Comparison of ENCODE assay signal across 8 cellular contexts in the genomic region with DNA sequence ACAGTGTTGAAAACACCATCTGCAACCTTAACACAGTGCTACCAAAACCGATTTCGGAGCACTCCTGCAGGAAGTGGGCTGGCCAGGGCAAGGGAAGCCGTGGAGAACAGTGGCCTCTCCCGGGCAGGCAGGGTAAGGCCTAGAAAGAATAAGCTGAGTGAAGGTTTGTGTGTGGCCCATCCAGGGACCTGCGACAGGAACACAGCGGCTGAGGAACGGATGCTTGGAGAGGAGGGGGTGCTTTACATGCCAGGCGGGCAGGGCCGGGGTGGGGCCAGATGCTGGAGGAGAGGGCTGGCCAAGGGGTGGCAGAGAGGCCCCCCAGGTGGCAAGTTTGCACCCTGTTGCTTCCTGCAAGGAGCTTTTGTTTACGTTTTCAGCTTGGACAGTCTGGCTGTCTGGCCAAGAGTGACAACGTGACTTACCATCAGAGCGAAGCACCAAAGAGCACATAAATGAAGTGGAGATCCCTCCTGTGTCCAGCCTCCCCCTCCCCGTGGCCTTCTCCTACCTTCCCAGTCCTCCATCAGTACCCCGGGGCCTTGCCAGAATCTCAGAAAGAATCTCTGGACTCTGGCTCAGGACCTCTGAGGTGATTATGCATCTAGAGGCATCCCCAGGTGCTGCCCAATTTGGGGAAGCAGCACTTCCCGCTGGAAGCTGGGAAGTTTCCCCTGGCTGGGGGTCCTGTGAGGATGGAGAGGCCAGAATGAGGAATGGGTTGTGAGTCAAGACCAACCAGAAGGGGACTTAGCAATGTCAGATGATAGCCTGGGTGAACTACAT.
DNase-seq lines count a peak whose midpoint lies in the region; ATAC-seq and TF ChIP-seq lines count a peak whose summit lies in the region.

No MANE protein-coding gene starts in this region.

- H3K36me3 ChIP-seq in KMS-11 (ENCODE audit: insufficient read depth) (no peaks in the 10 kb centered on the region), osteoblast (ENCODE audit: insufficient read depth, low read length) (no peaks in the 10 kb centered on the region)

- H3K4me3 ChIP-seq in KMS-11 (IDR thresholded peaks at IDR 0.05; ENCODE audit: insufficient read depth, low read depth, low read length) (no peak overlapping the region), osteoblast (ENCODE audit: insufficient read depth, low read length) (peak overlapping the region; percentile 74)

- peak overlapping the region; percentile 48; the same call in 1 of the 2 replicates for H2AFZ ChIP-seq in KMS-11 (ENCODE audit: low read depth)
- no peak overlapping the region for H2AFZ ChIP-seq in osteoblast (ENCODE audit: low read length)

- H3K27ac ChIP-seq in KMS-11 (peak overlapping the region; percentile 84), osteoblast (ENCODE audit: low read depth, low read length) (peak overlapping the region; percentile 75)

- no peaks in the 10 kb centered on the region for H3K9me3 ChIP-seq in osteoblast (ENCODE audit: low read depth, low read length)

- no peaks in the 10 kb centered on the region for H3K27me3 Mint-ChIP-seq in type B pancreatic cell

- H3K36me3 Mint-ChIP-seq in type B pancreatic cell: no peaks in the 10 kb centered on the region

- H3K4me1 Mint-ChIP-seq in type B pancreatic cell (ENCODE audit: unreplicated experiment): peaks cover 52% of the 10 kb centered on the region

- H3K9ac ChIP-seq in KMS-11: peak overlapping the region; percentile 78

- H3K79me2 ChIP-seq in KMS-11 (ENCODE audit: insufficient read depth, low read depth) (peaks cover 50% of the 10 kb centered on the region; the same call in 1 of the 2 replicates), osteoblast (ENCODE audit: insufficient read depth, low read length) (peaks cover 73% of the 10 kb centered on the region)

- DNase-seq in COR-L47 (lab: John Stamatoyannopoulos, UW) (peak; percentile 79), SHP77 treated with DMSO at 0.1 percent for 48 hours (lab: John Stamatoyannopoulos, UW) (peak; percentile 48), glomerular visceral epithelial cell (ENCODE audit: extremely low spot score) (peak; percentile 78), osteoblast (ENCODE audit: insufficient read length, low spot score, missing footprints) (no peak), type B pancreatic cell (ENCODE audit: extremely low spot score, unreplicated experiment) (peak; percentile 79)
- DNase-seq in activated naive CD4-positive, alpha-beta T cell treated with Interleukin-2 at 50 U/mL for 16 hours: peak; percentile 64

- H3K4me3 Mint-ChIP-seq in type B pancreatic cell: peak overlapping the region; percentile 92

- peak overlapping the region; percentile 90 for H3K27ac Mint-ChIP-seq in type B pancreatic cell

- peak; percentile 31 for ATAC-seq in GM21528 (IDR thresholded peaks at IDR 0.05; ENCODE audit: low FRiP score, unreplicated experiment)

- H3K4me2 ChIP-seq in KMS-11 (peak overlapping the region; percentile 83), osteoblast (ENCODE audit: insufficient read depth, low read length) (peak overlapping the region; percentile 96)

- TF ChIP-seq CTCF in KMS-11 (conservative IDR thresholded peaks at IDR 0.05; ENCODE audit: low read depth, low read length): peak; percentile 57
- TF ChIP-seq CTCF in osteoblast (IDR thresholded peaks at IDR 0.05; ENCODE audit: extremely low read depth, low read depth, low read length): peak; percentile 81
- peak; percentile 85 for TF ChIP-seq CTCF in type B pancreatic cell (conservative IDR thresholded peaks at IDR 0.05)

- H3K27me3 ChIP-seq in KMS-11 (ENCODE audit: insufficient read depth, low read depth) (no peaks in the 10 kb centered on the region), osteoblast (ENCODE audit: insufficient read depth, low read length) (no peaks in the 10 kb centered on the region)

- H3K4me1 ChIP-seq in KMS-11 (ENCODE audit: low read depth, poor library complexity, severe bottlenecking) (peaks cover 48% of the 10 kb centered on the region), osteoblast (ENCODE audit: insufficient read depth, low read length) (peaks cover 43% of the 10 kb centered on the region)

- no peaks in the 10 kb centered on the region for H3K9me3 Mint-ChIP-seq in type B pancreatic cell

- no peaks in the 10 kb centered on the region for H4K20me1 ChIP-seq in KMS-11 (ENCODE audit: insufficient read depth)
- H4K20me1 ChIP-seq in osteoblast (ENCODE audit: insufficient read depth, low read length): peaks cover 8% of the 10 kb centered on the region
